Comparison of ENCODE assay signal across 27 cellular contexts in genomic region chr3:114103858-114104257, GRCh38.
"Had no signal": no experiment of that assay in that cellular context is flagged by ENCODE, and none has a peak within 500 bp of the region (broad histone marks: within the 10 kb centered on the region; RNA-seq: fewer than 3 reads in every experiment).

No MANE protein-coding gene starts in this region.

- H3K27me3 Mint-ChIP-seq: dendritic cell treated with granulocyte-macrophage colony-stimulating factor and Interleukin-4, amounts not matched to agents 40 ng/mL and 50 ng/mL, for 4 days had no signal

- H3K27ac Mint-ChIP-seq: dendritic cell treated with granulocyte-macrophage colony-stimulating factor and Interleukin-4, amounts not matched to agents 40 ng/mL and 50 ng/mL, for 4 days; effector memory CD8-positive, alpha-beta T cell; endodermal cell had no signal

- H3K4me3 ChIP-seq: colonic mucosa, coronary artery, dorsolateral prefrontal cortex, esophagus muscularis mucosa, esophagus squamous epithelium, gastrocnemius medialis, gastroesophageal sphincter, heart left ventricle, heart right ventricle had no signal

- H3K4me1 ChIP-seq: colonic mucosa, esophagus muscularis mucosa, esophagus squamous epithelium, foreskin keratinocyte, gastrocnemius medialis, gastroesophageal sphincter, heart left ventricle had no signal

- H3K9me3 ChIP-seq: colonic mucosa, esophagus muscularis mucosa, esophagus squamous epithelium, gastrocnemius medialis, gastroesophageal sphincter, heart left ventricle, heart right ventricle had no signal

- DNase-seq: colonic mucosa; cortex of kidney; dermis blood vessel endothelial cell; dorsolateral prefrontal cortex; effector CD4-positive, alpha-beta T cell; effector CD8-positive, alpha-beta T cell; effector memory CD4-positive, alpha-beta T cell; effector memory CD8-positive, alpha-beta T cell; endodermal cell; erythroblast; esophagus squamous epithelium; gastrocnemius medialis; glutamatergic neuron; head of caudate nucleus; heart left ventricle; heart right ventricle had no signal

- H3K9me3 Mint-ChIP-seq: dendritic cell treated with granulocyte-macrophage colony-stimulating factor and Interleukin-4, amounts not matched to agents 40 ng/mL and 50 ng/mL, for 4 days; effector memory CD8-positive, alpha-beta T cell; endodermal cell had no signal

- H3K27me3 ChIP-seq: colonic mucosa, esophagus muscularis mucosa, gastrocnemius medialis, gastroesophageal sphincter, heart left ventricle had no signal

- H3K36me3 ChIP-seq: colonic mucosa, esophagus muscularis mucosa, esophagus squamous epithelium, gastrocnemius medialis, gastroesophageal sphincter, heart left ventricle, heart right ventricle had no signal

- ATAC-seq: effector memory CD8-positive, alpha-beta T cell; esophagus mucosa; gastrocnemius medialis; gastroesophageal sphincter; heart left ventricle; heart right ventricle had no signal

- H3K27ac ChIP-seq: colonic mucosa, coronary artery, dorsolateral prefrontal cortex, epithelial cell of prostate, esophagus muscularis mucosa, esophagus squamous epithelium, foreskin keratinocyte, gastrocnemius medialis, gastroesophageal sphincter, heart left ventricle, heart right ventricle had no signal

- H3K4me3 Mint-ChIP-seq: dendritic cell treated with granulocyte-macrophage colony-stimulating factor and Interleukin-4, amounts not matched to agents 40 ng/mL and 50 ng/mL, for 4 days; effector memory CD8-positive, alpha-beta T cell; endodermal cell had no signal

- FAIRE-seq: colon, endometrium, endothelial cell of umbilical vein, frontal cortex had no signal
